Comparison of ENCODE assay signal across 11 cellular contexts in genomic region chr17:19263621-19264010, GRCh38. TPM values are rescaled to one million over a fixed set of nuclear protein-coding genes. Genes with fewer than 3 reads are reported as not detected.
DNase-seq lines count a peak whose midpoint lies in the region; ATAC-seq, FAIRE-seq and TF ChIP-seq lines count a peak whose summit lies in the region.
"Had no signal": no experiment of that assay in that cellular context is flagged by ENCODE, and none has a peak within 500 bp of the region (broad histone marks: within the 10 kb centered on the region; RNA-seq: fewer than 3 reads in every experiment).

No MANE protein-coding gene starts in this region.

- no peak overlapping the region for H3K4me3 ChIP-seq in fibroblast of the aortic adventitia (ENCODE audit: low read depth, low read length)
- no peak overlapping the region for H3K4me3 ChIP-seq in aorta (ENCODE audit: low read length in 2 of 2)

- H3K27me3 Mint-ChIP-seq in neural crest cell (ENCODE audit: low read depth) = no peaks in the 10 kb centered on the region

- H3K9me3 ChIP-seq in aorta (ENCODE audit: control insufficient read depth, low read length) = no peaks in the 10 kb centered on the region

- no peaks in the 10 kb centered on the region for H3K9me3 Mint-ChIP-seq in neural crest cell
- H3K9me3 Mint-ChIP-seq: activated CD4-positive, alpha-beta T cell treated with anti-CD3 and anti-CD28 coated beads, Interleukin-2, amount 10 ng/mL, durations not matched to agents 7 days and 5 days had no signal

- DNase-seq in fibroblast of the aortic adventitia (ENCODE audit: low read depth) (peak; percentile 51), neural crest cell (ENCODE audit: low read depth, low spot score) (no peak), aorta (peak; percentile 75 to 80), NCI-H82 treated with DMSO at 0.1 percent for 48 hours (lab: John Stamatoyannopoulos, UW; ENCODE audit: unreplicated experiment) (no peak), H4 (ENCODE audit: low spot score) (no peak), GM19239 (ENCODE audit: insufficient read length, low spot score) (no peak)
- DNase-seq: activated CD4-positive, alpha-beta T cell treated with anti-CD3 and anti-CD28 coated beads, Interleukin-2, amount 10 ng/mL, durations not matched to agents 7 days and 5 days; central memory CD4-positive, alpha-beta T cell; NCI-H1092 treated with DMSO at 0.1 percent for 48 hours; stimulated activated CD4-positive, alpha-beta T cell treated with anti-CD3 and anti-CD28 coated beads, Interleukin-2, amount 100 ng/mL, for 24 hours had no signal

- peaks cover 46% of the 10 kb centered on the region for H3K4me1 Mint-ChIP-seq in neural crest cell
- H3K4me1 Mint-ChIP-seq: activated CD4-positive, alpha-beta T cell treated with anti-CD3 and anti-CD28 coated beads, Interleukin-2, amount 10 ng/mL, durations not matched to agents 7 days and 5 days had no signal

- ATAC-seq in aorta (ENCODE audit: low FRiP score) = peak; percentile 62

- no peaks in the 10 kb centered on the region for H3K36me3 ChIP-seq in aorta (ENCODE audit: control insufficient read depth in 1 of 2, insufficient read depth in 2 of 2, low read length in 1 of 2)

- TF ChIP-seq CTCF in VCaP (conservative IDR thresholded peaks at IDR 0.05) = no peak
- no peak for TF ChIP-seq CTCF in fibroblast of the aortic adventitia (IDR thresholded peaks at IDR 0.05; ENCODE audit: insufficient read depth, low read length)
- no peak for TF ChIP-seq CTCF in neural crest cell (conservative IDR thresholded peaks at IDR 0.05)

- H3K36me3 Mint-ChIP-seq in neural crest cell (ENCODE audit: low read depth) = peaks cover 2% of the 10 kb centered on the region

- no peak for FAIRE-seq in GM19239 (lab: Jason Lieb, UNC)

- peak overlapping the region; percentile 13 for H3K27ac Mint-ChIP-seq in neural crest cell (ENCODE audit: unreplicated experiment)
- H3K27ac Mint-ChIP-seq: activated CD4-positive, alpha-beta T cell treated with anti-CD3 and anti-CD28 coated beads, Interleukin-2, amount 10 ng/mL, durations not matched to agents 7 days and 5 days had no signal

- H3K27ac ChIP-seq in VCaP = peak overlapping the region; percentile 5; the same call in 1 of the 2 replicates
- H3K27ac ChIP-seq in aorta (ENCODE audit: low read depth in 1 of 2, low read length in 2 of 2) = peak overlapping the region in 1 of 2 donors; percentile 81

- no peak overlapping the region for H3K4me3 Mint-ChIP-seq in neural crest cell
- H3K4me3 Mint-ChIP-seq: activated CD4-positive, alpha-beta T cell treated with anti-CD3 and anti-CD28 coated beads, Interleukin-2, amount 10 ng/mL, durations not matched to agents 7 days and 5 days had no signal

- WGBS in aorta, 2 donors = 24 to 33% methylated on average over 3 of the region's 3 CpGs

- intact Hi-C loops in aorta (cut with DNase I) = no loop called here

- no peaks in the 10 kb centered on the region for H3K27me3 ChIP-seq in aorta (ENCODE audit: control insufficient read depth in 1 of 2, insufficient read depth in 2 of 2, low read length in 1 of 2)

- H3K4me1 ChIP-seq in aorta (ENCODE audit: control insufficient read depth in 1 of 2, insufficient read depth in 2 of 2, low read length in 2 of 2) = peaks cover 0 to 7% of the 10 kb centered on the region in 2 donors

RNA-seq across cellular contexts. Expression of gene EPN2, which starts 26.4 kb away (rescaled TPM):
- 30.7 and 31.2 TPM in 2 replicates for total RNA-seq in fibroblast of the aortic adventitia (ENCODE audit: low replicate concordance)
- 45.5 and 47.3 TPM in 2 replicates for total RNA-seq in neural crest cell
- 10 to 100 TPM; 56.1 to 67.7 TPM for total RNA-seq in aorta
- polyA plus RNA-seq in aorta = 10 to 100 TPM in 1 of 2 donors, 1 to 10 TPM in 1; 8.6 to 24.1 TPM
- total RNA-seq in H4 (2014; rRNA removed; shearing (Covaris generic)) = 10.0 and 27.5 TPM in 2 replicates

Comparison
In these comparisons a context has a peak if more than half of its experiments do, and no peak if none do; other contexts are left out.
1. DNase-seq: peak in fibroblast of the aortic adventitia (single experiment) and aorta (2 of 2); none in neural crest cell (single experiment), NCI-H82 treated with DMSO at 0.1 percent for 48 hours (single experiment), H4 (single experiment) and GM19239 (single experiment).